ENCODE assay signal across 1 cellular context in genomic region chr2:37156857-37157714, GRCh38.
TF ChIP-seq lines count a peak whose summit lies in the region.

TSS of gene EIF2AK2 (minus strand) at chr2:37156980. CDS start at chr2:37147806, 9,174 bp downstream.

TF ChIP-seq in GM12878, 131 proteins besides CTCF, POLR2A, EP300 and RAD21 (continued from another document):
- TF ChIP-seq SMAD5 (IDR thresholded peaks at IDR 0.05; ENCODE audit: low read depth) (0 out of 2 replicates have a peak, but pooled peaks have one; percentile 29), PAX5 (IDR thresholded peaks at IDR 0.05; ENCODE audit: borderline replicate concordance, low read depth, low read length) (no peak), IKZF1 (conservative IDR thresholded peaks at IDR 0.05) (peak; percentile 59), GATAD2B (conservative IDR thresholded peaks at IDR 0.05; ENCODE audit: low read depth) (0 out of 2 replicates have a peak, but pooled peaks have one; percentile 48), FOXK2 (IDR thresholded peaks at IDR 0.05) (no peak), MAX (IDR thresholded peaks at IDR 0.05; ENCODE audit: low read depth, low read length) (no peak), SPI1 (IDR thresholded peaks at IDR 0.05; ENCODE audit: borderline replicate concordance, insufficient read depth, low read depth, low read length) (no peak), ZNF687 (IDR thresholded peaks at IDR 0.05) (peak; percentile 68; the same call in 1 of the 2 replicates), ASH2L (IDR thresholded peaks at IDR 0.05; ENCODE audit: borderline replicate concordance, low read depth) (peak; percentile 71; the same call in 1 of the 2 replicates), BRCA1 (IDR thresholded peaks at IDR 0.05; ENCODE audit: low read depth, low read length) (peak; percentile 56; the same call in 1 of the 2 replicates), NBN (IDR thresholded peaks at IDR 0.05) (no peak)
